Comparison of ENCODE assay signal across 12 cellular contexts in the genomic region with DNA sequence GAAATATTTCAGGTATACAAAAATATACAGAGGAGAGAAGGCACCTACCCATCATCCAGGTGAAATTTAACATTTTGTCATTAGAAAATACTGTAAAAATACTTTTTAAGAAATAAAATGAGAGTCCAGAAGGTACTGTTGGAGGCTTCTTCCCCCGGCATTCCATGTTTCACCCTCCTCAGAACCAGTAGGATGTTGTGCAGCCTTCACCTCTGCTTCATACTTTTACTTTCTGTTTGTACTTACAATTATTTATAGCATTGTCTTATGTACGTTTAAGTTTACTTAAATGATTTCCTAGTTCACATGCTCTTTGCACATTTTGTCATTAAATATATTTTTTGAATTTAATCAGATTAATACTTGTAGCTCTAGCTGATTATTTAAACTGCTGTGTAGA. TPM values are rescaled to one million over a fixed set of nuclear protein-coding genes. Genes with fewer than 3 reads are reported as not detected.
DNase-seq lines count a peak whose midpoint lies in the region; ATAC-seq and TF ChIP-seq lines count a peak whose summit lies in the region.
"Had no signal": no experiment of that assay in that cellular context is flagged by ENCODE, and none has a peak within 500 bp of the region (broad histone marks: within the 10 kb centered on the region; RNA-seq: fewer than 3 reads in every experiment).

No MANE protein-coding gene starts in this region.

- CTCF ChIA-PET in CD4-positive, alpha-beta memory T cell (lab: Charles Lee; ENCODE audit: partially characterized antibody): interaction anchor here (1.5 to 4.8 kb wide), 3 partner anchors 13 to 69 kb away, joined by 3 to 35 read pairs (median 4); a partner anchor contains a TSS
- CTCF ChIA-PET in PC-3 (lab: Charles Lee): no interaction called here

- no peaks in the 10 kb centered on the region for H3K79me2 ChIP-seq in PC-3 (ENCODE audit: low read length)

- POLR2A ChIA-PET in CD4-positive, alpha-beta memory T cell (lab: Charles Lee; ENCODE audit: partially characterized antibody): interaction anchor here (1.5 to 1.8 kb wide), 3 partner anchors 11 to 180 kb away, joined by 3 to 8 read pairs (median 5); no protein-coding TSS in a partner anchor
- POLR2A ChIA-PET in PC-3 (lab: Charles Lee; ENCODE audit: unreplicated experiment): no interaction called here

- peak overlapping the region; percentile 83 to 89 (median 86) for H3K4me3 Mint-ChIP-seq in CD4-positive, alpha-beta memory T cell
- H3K4me3 Mint-ChIP-seq in activated T-helper 1 cell treated with anti-CD3 and anti-CD28 coated beads, Interleukin-12 subunit alpha, Interleukin-12 subunit beta, Interleukin-2, Interleukin-4 antibody, amounts not matched to agents 30 ng/mL and 10 ng/mL and 1 ng/mL, durations not matched to agents 14 hours and 24 hours and 36 hours: peak overlapping the region; percentile 17

- intact Hi-C loops in CD4-positive, alpha-beta memory T cell (cut with micrococcal nuclease): no loop called here
- intact Hi-C loops in activated T-helper 1 cell treated with anti-CD3 and anti-CD28 coated beads, Interleukin-12 subunit alpha, Interleukin-12 subunit beta, Interleukin-2, Interleukin-4 antibody, amounts not matched to agents 30 ng/mL and 10 ng/mL and 1 ng/mL, durations not matched to agents 14 hours and 24 hours and 36 hours (cut with micrococcal nuclease): no loop called here
- intact Hi-C loops in lower lobe of right lung (cut with DNase I): no loop called here
- intact Hi-C loops in PC-3 (cut with micrococcal nuclease): no loop called here

- peak overlapping the region in 5 of 7 donors; percentile 59 to 91 (median 86) for H3K27ac Mint-ChIP-seq in CD4-positive, alpha-beta memory T cell
- no peak overlapping the region for H3K27ac Mint-ChIP-seq in activated T-helper 1 cell treated with anti-CD3 and anti-CD28 coated beads, Interleukin-12 subunit alpha, Interleukin-12 subunit beta, Interleukin-2, Interleukin-4 antibody, amounts not matched to agents 30 ng/mL and 10 ng/mL and 1 ng/mL, durations not matched to agents 14 hours and 24 hours and 36 hours

- no peaks in the 10 kb centered on the region for H3F3A ChIP-seq in PC-3 (ENCODE audit: low read length, unreplicated experiment)

- H3K9me2 ChIP-seq in PC-3 (replicated peaks; ENCODE audit: low read length): no peaks in the 10 kb centered on the region

- peaks cover 0 to 7% (median 3%) of the 10 kb centered on the region in 8 donors for H3K9me3 Mint-ChIP-seq in CD4-positive, alpha-beta memory T cell
- H3K9me3 Mint-ChIP-seq in activated T-helper 1 cell treated with anti-CD3 and anti-CD28 coated beads, Interleukin-12 subunit alpha, Interleukin-12 subunit beta, Interleukin-2, Interleukin-4 antibody, amounts not matched to agents 30 ng/mL and 10 ng/mL and 1 ng/mL, durations not matched to agents 14 hours and 24 hours and 36 hours: peaks cover 9% of the 10 kb centered on the region

- H3K9ac ChIP-seq in PC-3 (ENCODE audit: low read length): no peak overlapping the region

- no peak overlapping the region for H3K4me2 ChIP-seq in PC-3 (ENCODE audit: low read length)

- no peaks in the 10 kb centered on the region for H3K9me3 ChIP-seq in CD4-positive, alpha-beta memory T cell (ENCODE audit: control insufficient read depth in 1 of 2, low read length in 2 of 2)
- H3K9me3 ChIP-seq in lower lobe of right lung: no peaks in the 10 kb centered on the region
- H3K9me3 ChIP-seq in BE2C: no peaks in the 10 kb centered on the region
- no peaks in the 10 kb centered on the region for H3K9me3 ChIP-seq in PC-3 (ENCODE audit: low read length)

- no peak overlapping the region for H2AFZ ChIP-seq in PC-3 (ENCODE audit: low read length)

- ATAC-seq in lower lobe of right lung (no peak), PC-3 (no peak)

- H3K27me3 Mint-ChIP-seq in CD4-positive, alpha-beta memory T cell: no peaks in the 10 kb centered on the region
- H3K27me3 Mint-ChIP-seq in activated T-helper 1 cell treated with anti-CD3 and anti-CD28 coated beads, Interleukin-12 subunit alpha, Interleukin-12 subunit beta, Interleukin-2, Interleukin-4 antibody, amounts not matched to agents 30 ng/mL and 10 ng/mL and 1 ng/mL, durations not matched to agents 14 hours and 24 hours and 36 hours (ENCODE audit: insufficient read depth): peaks cover under 1% of the 10 kb centered on the region

- no peak for TF ChIP-seq CTCF in lower lobe of right lung (IDR thresholded peaks at IDR 0.05)
- no peak for TF ChIP-seq CTCF in BE2C (IDR thresholded peaks at IDR 0.05; ENCODE audit: low read depth, low read length)
- no peak for TF ChIP-seq CTCF in PC-3 (conservative IDR thresholded peaks at IDR 0.05; ENCODE audit: low read depth, low read length)

- H4K20me1 ChIP-seq in PC-3 (ENCODE audit: low read length): no peaks in the 10 kb centered on the region

- peak overlapping the region in 1 of 2 donors; percentile 42 for H3K4me3 ChIP-seq in CD4-positive, alpha-beta memory T cell (ENCODE audit: low read length in 2 of 2)
- peak overlapping the region; percentile 7 for H3K4me3 ChIP-seq in lower lobe of right lung
- no peak overlapping the region for H3K4me3 ChIP-seq in BE2C (ENCODE audit: low read depth, low read length)
- no peak overlapping the region for H3K4me3 ChIP-seq in PC-3 (ENCODE audit: low read length)
- H3K4me3 ChIP-seq: lung had no signal

- peaks cover 15 to 45% (median 26%) of the 10 kb centered on the region in 4 donors for H3K4me1 Mint-ChIP-seq in CD4-positive, alpha-beta memory T cell
- H3K4me1 Mint-ChIP-seq in activated T-helper 1 cell treated with anti-CD3 and anti-CD28 coated beads, Interleukin-12 subunit alpha, Interleukin-12 subunit beta, Interleukin-2, Interleukin-4 antibody, amounts not matched to agents 30 ng/mL and 10 ng/mL and 1 ng/mL, durations not matched to agents 14 hours and 24 hours and 36 hours (ENCODE audit: low read depth): peaks cover 11% of the 10 kb centered on the region

- DNase-seq in CD4-positive, alpha-beta memory T cell: peak in 3 of 5 donors; percentile 6 to 21 (median 7)
- DNase-seq in H4 (ENCODE audit: low spot score) (peak; percentile 4), lower lobe of right lung (no peak), NCI-H2081 treated with DMSO at 0.1 percent for 48 hours (lab: John Stamatoyannopoulos, UW) (no peak), BE2C (no peak), PC-3 (no peak)
- DNase-seq in activated T-helper 1 cell treated with anti-CD3 and anti-CD28 coated beads, Interleukin-12 subunit alpha, Interleukin-12 subunit beta, Interleukin-2, Interleukin-4 antibody, amounts not matched to agents 30 ng/mL and 10 ng/mL and 1 ng/mL, durations not matched to agents 14 hours and 24 hours and 36 hours (ENCODE audit: low spot score): no peak
- no peak for DNase-seq in effector CD4-positive, alpha-beta T cell
- DNase-seq: Calu3, NCI-H1694, retina had no signal

- H3K4me1 ChIP-seq in CD4-positive, alpha-beta memory T cell (ENCODE audit: insufficient read depth, low read length): peaks cover 8% of the 10 kb centered on the region
- H3K4me1 ChIP-seq in lower lobe of right lung (no peaks in the 10 kb centered on the region), BE2C (no peaks in the 10 kb centered on the region), PC-3 (ENCODE audit: insufficient read depth, low read length) (no peaks in the 10 kb centered on the region)

- peaks cover 0 to 1% of the 10 kb centered on the region in 2 donors for H3K36me3 Mint-ChIP-seq in CD4-positive, alpha-beta memory T cell
- H3K36me3 Mint-ChIP-seq in activated T-helper 1 cell treated with anti-CD3 and anti-CD28 coated beads, Interleukin-12 subunit alpha, Interleukin-12 subunit beta, Interleukin-2, Interleukin-4 antibody, amounts not matched to agents 30 ng/mL and 10 ng/mL and 1 ng/mL, durations not matched to agents 14 hours and 24 hours and 36 hours (ENCODE audit: low read depth): peaks cover 8% of the 10 kb centered on the region

- H3K27me3 ChIP-seq in CD4-positive, alpha-beta memory T cell (ENCODE audit: insufficient read depth, low read length): no peaks in the 10 kb centered on the region
- H3K27me3 ChIP-seq in lower lobe of right lung (ENCODE audit: low read depth) (no peaks in the 10 kb centered on the region), BE2C (no peaks in the 10 kb centered on the region), PC-3 (ENCODE audit: low read length) (peaks cover 9% of the 10 kb centered on the region; the same call in 1 of the 2 replicates)

- BruUV-seq in PC-3 (replicated peaks; lab: Mats Ljungman, UMichigan): no TSS peak

- no peak overlapping the region for H3K27ac ChIP-seq in CD4-positive, alpha-beta memory T cell (ENCODE audit: low read depth, low read length)
- H3K27ac ChIP-seq in lower lobe of right lung (no peak overlapping the region), PC-3 (ENCODE audit: low read length) (no peak overlapping the region)

- no peaks in the 10 kb centered on the region for H3K36me3 ChIP-seq in CD4-positive, alpha-beta memory T cell (ENCODE audit: insufficient read depth, low read length)
- H3K36me3 ChIP-seq in lower lobe of right lung: no peaks in the 10 kb centered on the region
- no peaks in the 10 kb centered on the region for H3K36me3 ChIP-seq in BE2C
- H3K36me3 ChIP-seq in PC-3 (ENCODE audit: low read depth, low read length): no peaks in the 10 kb centered on the region

RNA-seq across cellular contexts. Expression of a gene that starts 30.9 kb away (rescaled TPM):
- total RNA-seq in CD4-positive, alpha-beta memory T cell: 1 to 10 TPM; 1.1 to 1.2 TPM
- polyA plus RNA-seq in CD4-positive, alpha-beta memory T cell: 1 to 10 TPM; 2.6 to 4.8 TPM
- total RNA-seq in H4 (2014; rRNA removed; shearing (Covaris generic)): 1.2 and 1.9 TPM in 2 replicates
- 0.67 and 0.69 TPM in 2 replicates for total RNA-seq in activated T-helper 1 cell treated with anti-CD3 and anti-CD28 coated beads, Interleukin-12 subunit alpha, Interleukin-12 subunit beta, Interleukin-2, Interleukin-4 antibody, amounts not matched to agents 30 ng/mL and 10 ng/mL and 1 ng/mL, durations not matched to agents 14 hours and 24 hours and 36 hours
- 4.3 TPM for total RNA-seq in lower lobe of right lung
- 0.54 TPM for polyA plus RNA-seq in BE2C (2012; ENCODE audit: insufficient read depth, insufficient read length, low read depth)
- total RNA-seq in PC-3 (2014; rRNA removed): 0.40 TPM in 1 of 2 replicates, not detected in the other
- total RNA-seq: Calu3 had no signal

Comparison
In these comparisons a context has a peak if more than half of its experiments do, and no peak if none do; other contexts are left out.
1. DNase-seq: peak in CD4-positive, alpha-beta memory T cell (3 of 5) and H4 (single experiment); none in activated T-helper 1 cell treated with anti-CD3 and anti-CD28 coated beads, Interleukin-12 subunit alpha, Interleukin-12 subunit beta, Interleukin-2, Interleukin-4 antibody, amounts not matched to agents 30 ng/mL and 10 ng/mL and 1 ng/mL, durations not matched to agents 14 hours and 24 hours and 36 hours (single experiment), lower lobe of right lung (single experiment), effector CD4-positive, alpha-beta T cell (single experiment), NCI-H2081 treated with DMSO at 0.1 percent for 48 hours (single experiment), BE2C (single experiment) and PC-3 (single experiment).